Comparison of ENCODE assay signal across 20 cellular contexts in genomic region chr12:9773216-9773877, GRCh38. TPM values are rescaled to one million over a fixed set of nuclear protein-coding genes. Genes with fewer than 3 reads are reported as not detected.
A peak's percentile ranks its signal among the peaks of the same experiment; 100 is the strongest.
DNase-seq lines count a peak whose midpoint lies in the region; ATAC-seq, FAIRE-seq and TF ChIP-seq lines count a peak whose summit lies in the region.
"Had no signal": no experiment of that assay in that cellular context is flagged by ENCODE, and none has a peak within 500 bp of the region (broad histone marks: within the 10 kb centered on the region; RNA-seq: fewer than 3 reads in every experiment).

No MANE protein-coding gene starts in this region.

- WGBS in GM12878 (ENCODE audit: insufficient coverage, insufficient replicate concordance, low lambda C conversion rate, missing lambda C conversion rate), result 50% methylated on average over 2 of the region's 2 CpGs
- 51 to 59% methylated on average over 2 of the region's 2 CpGs for WGBS in transverse colon (ENCODE audit: low coverage in 1 of 2), 2 donors

- H3K9me3 ChIP-seq in GM12878 (replicated peaks; ENCODE audit: control insufficient read depth, insufficient read depth, low read length), result no peaks in the 10 kb centered on the region; the same call in 2 of the 3 replicates
- H3K9me3 ChIP-seq in transverse colon, result no peaks in the 10 kb centered on the region
- no peaks in the 10 kb centered on the region for H3K9me3 ChIP-seq in left lung
- H3K9me3 ChIP-seq: lower lobe of right lung had no signal

- RAD21 ChIA-PET in GM12878 (lab: Charles Lee; ENCODE audit: unreplicated experiment), result interaction anchor here (0.9 to 8.1 kb wide), 3 partner anchors 19 to 25 kb away, joined by 3 to 134 read pairs (median 5); partner anchors contain the start of gene CD69

- H2AFZ ChIP-seq in GM12878 (ENCODE audit: control insufficient read depth, low read depth, low read length), result no peak overlapping the region

- peak overlapping the region; percentile 88 for H3K27ac Mint-ChIP-seq in activated naive CD4-positive, alpha-beta T cell treated with anti-CD3 and anti-CD28 coated beads, Interleukin-2, amount 10 ng/mL, durations not matched to agents 7 days and 5 days
- H3K27ac Mint-ChIP-seq in T-cell, result peak overlapping the region; percentile 78 to 84
- H3K27ac Mint-ChIP-seq: brain had no signal

- H3K27ac ChIP-seq in GM12878 (ENCODE audit: control insufficient read depth, insufficient read depth) (no peak overlapping the region), transverse colon (no peak overlapping the region), left lung (no peak overlapping the region)
- H3K27ac ChIP-seq: HL-60, lower lobe of right lung, VCaP had no signal

- H3K9ac ChIP-seq in GM12878 (ENCODE audit: control insufficient read depth, insufficient read depth, low read length), result no peak overlapping the region

- H3K79me2 ChIP-seq in GM12878 (ENCODE audit: control insufficient read depth, insufficient read depth, low read length), result no peaks in the 10 kb centered on the region

- peaks cover 93% of the 10 kb centered on the region for H3K4me1 Mint-ChIP-seq in activated naive CD4-positive, alpha-beta T cell treated with anti-CD3 and anti-CD28 coated beads, Interleukin-2, amount 10 ng/mL, durations not matched to agents 7 days and 5 days
- H3K4me1 Mint-ChIP-seq in T-cell, result peaks cover 80 to 89% (median 82%) of the 10 kb centered on the region in 3 donors
- H3K4me1 Mint-ChIP-seq: brain had no signal

- peaks cover 1% of the 10 kb centered on the region for H3K9me3 Mint-ChIP-seq in activated naive CD4-positive, alpha-beta T cell treated with anti-CD3 and anti-CD28 coated beads, Interleukin-2, amount 10 ng/mL, durations not matched to agents 7 days and 5 days
- H3K9me3 Mint-ChIP-seq in T-cell, result no peaks in the 10 kb centered on the region
- H3K9me3 Mint-ChIP-seq: brain had no signal

- no peak overlapping the region for H3K4me2 ChIP-seq in GM12878 (ENCODE audit: control insufficient read depth, insufficient read depth)

- ATAC-seq in T-cell (replicated peaks in 1 of 4) (peak in 3 of 4 experiments; percentile 63 to 80 (median 66)), GM12878 (no peak), left lung (no peak), GM21515 (IDR thresholded peaks at IDR 0.05; ENCODE audit: unreplicated experiment) (no peak)
- ATAC-seq: lower lobe of right lung had no signal

- CTCF ChIA-PET in activated naive CD4-positive, alpha-beta T cell treated with anti-CD3 and anti-CD28 coated beads, Interleukin-2, amount 10 ng/mL, durations not matched to agents 7 days and 5 days (lab: Charles Lee), result interaction anchor here (0.7 to 4.0 kb wide), 3 partner anchors 25 to 1882 kb away, joined by 4 to 14 read pairs (median 4); partner anchors contain the start of gene CLEC7A
- CTCF ChIA-PET in T-cell (lab: Charles Lee) (interaction anchor here (0.5 to 2.8 kb wide), 15 partner anchors 8 to 1720 kb away, joined by 3 to 18 read pairs (median 4); partner anchors contain the start of genes CD69 (in 1 of the 2) and CLEC2B (in 1 of the 2)), GM12878 (lab: Yijun Ruan, JAX) (interaction anchor here (0.9 to 7.8 kb wide), 5 partner anchors 15 to 25 kb away, joined by 3 to 52 read pairs (median 4); no protein-coding TSS in a partner anchor)

- H3K4me1 ChIP-seq in GM12878 (ENCODE audit: control insufficient read depth, insufficient read depth, low read length) (peaks cover 7% of the 10 kb centered on the region; the same call in 1 of the 2 replicates), transverse colon (peaks cover 0 to 29% (median 9%) of the 10 kb centered on the region in 4 donors), left lung (no peaks in the 10 kb centered on the region)
- H3K4me1 ChIP-seq: lower lobe of right lung had no signal

- TF ChIP-seq EP300 in GM12878 (IDR thresholded peaks at IDR 0.05; ENCODE audit: borderline replicate concordance in 1 of 2, control insufficient read depth in 1 of 2, low read depth in 2 of 2, low read length in 2 of 2), result no peak
- no peak for TF ChIP-seq EP300 in transverse colon (IDR thresholded peaks at IDR 0.05; ENCODE audit: low read depth)

- BruUV-seq in GM12878 (replicated peaks; lab: Mats Ljungman, UMichigan), result no TSS peak

- POLR2A ChIA-PET in T-cell (lab: Charles Lee), result interaction anchor here (0.5 to 3.8 kb wide), 14 partner anchors 11 to 1746 kb away, joined by 3 to 53 read pairs (median 6); partner anchors contain the start of gene CD69 (in 1 of the 2)
- POLR2A ChIA-PET in GM12878 (lab: Charles Lee), result interaction anchor here (0.6 to 0.7 kb wide), 2 partner anchors 15 to 772 kb away, joined by 3 to 6 read pairs; no protein-coding TSS in a partner anchor

- DNase-seq in activated naive CD4-positive, alpha-beta T cell treated with anti-CD3 and anti-CD28 coated beads, Interleukin-2, amount 10 ng/mL, durations not matched to agents 7 days and 5 days, result no peak
- no peak for DNase-seq in activated naive CD4-positive, alpha-beta T cell treated with Interleukin-2 at 50 U/mL for 16 hours
- no peak for DNase-seq in T-cell
- DNase-seq in GM12878 (ENCODE audit: low read depth, low spot score), result no peak
- DNase-seq in transverse colon, result no peak
- DNase-seq in NCI-H1417 treated with DMSO at 0.1 percent for 48 hours (lab: John Stamatoyannopoulos, UW), result no peak
- DNase-seq in left lung, result no peak
- DNase-seq: cortex of kidney, IMR-90, lower lobe of right lung, NCI-H2029, NCI-H446 had no signal

- FAIRE-seq in GM12878 (lab: Jason Lieb, UNC), result no peak
- FAIRE-seq: endothelial cell of umbilical vein had no signal

- H3K36me3 ChIP-seq in GM12878 (ENCODE audit: control insufficient read depth in 2 of 2, insufficient read depth in 2 of 2, low read length in 1 of 2) (no peaks in the 10 kb centered on the region), transverse colon (no peaks in the 10 kb centered on the region), left lung (no peaks in the 10 kb centered on the region)
- H3K36me3 ChIP-seq: lower lobe of right lung had no signal

- peaks cover 9% of the 10 kb centered on the region for H3K36me3 Mint-ChIP-seq in activated naive CD4-positive, alpha-beta T cell treated with anti-CD3 and anti-CD28 coated beads, Interleukin-2, amount 10 ng/mL, durations not matched to agents 7 days and 5 days
- H3K36me3 Mint-ChIP-seq in T-cell, result no peaks in the 10 kb centered on the region
- H3K36me3 Mint-ChIP-seq: brain had no signal

- peak overlapping the region; percentile 59 for H3K4me3 Mint-ChIP-seq in activated naive CD4-positive, alpha-beta T cell treated with anti-CD3 and anti-CD28 coated beads, Interleukin-2, amount 10 ng/mL, durations not matched to agents 7 days and 5 days
- peak overlapping the region; percentile 5 to 61 (median 37) for H3K4me3 Mint-ChIP-seq in T-cell
- H3K4me3 Mint-ChIP-seq: brain had no signal

- H3K4me3 ChIP-seq in GM12878, result no peak overlapping the region
- H3K4me3 ChIP-seq in transverse colon, result no peak overlapping the region
- H3K4me3 ChIP-seq in left lung, result no peak overlapping the region
- H3K4me3 ChIP-seq: lower lobe of right lung had no signal

- H3K27me3 ChIP-seq in GM12878 (replicated peaks in 1 of 2; ENCODE audit: control insufficient read depth in 2 of 2, insufficient read depth in 2 of 2, low read length in 1 of 2) (no peaks in the 10 kb centered on the region), transverse colon (no peaks in the 10 kb centered on the region), left lung (no peaks in the 10 kb centered on the region)

- in situ Hi-C loops in GM12878 (cut with MboI) (no loop called here), transverse colon (cut with MboI; ENCODE audit: low pct_ligation_motif_present in 1 of 4, low pct_unique_long_range_greater_than_20kb in 1 of 4, low sequenced_read_pairs in 3 of 4) (no loop called here)

- SMC1A ChIA-PET in GM12878 (lab: Charles Lee; ENCODE audit: uncharacterized antibody, unreplicated experiment), result interaction anchor here (0.8 to 1.5 kb wide), 3 partner anchors 10 to 25 kb away, joined by 4 to 7 read pairs (median 5); no protein-coding TSS in a partner anchor

- no peak for TF ChIP-seq RAD21 in GM12878 (IDR thresholded peaks at IDR 0.05; ENCODE audit: insufficient read depth, low read depth, low read length)

- no peak for TF ChIP-seq POLR2A in GM12878 (IDR thresholded peaks at IDR 0.05; ENCODE audit: low read depth, low read length)
- peak; percentile 13 for TF ChIP-seq POLR2A in transverse colon (IDR thresholded peaks at IDR 0.05)

- no peak for TF ChIP-seq CTCF in GM12878 (IDR thresholded peaks at IDR 0.05 in 2 of 3, conservative IDR thresholded peaks at IDR 0.05 in 1 of 3; ENCODE audit: control insufficient read depth in 2 of 3, extremely low read depth in 1 of 3, insufficient read depth in 1 of 3, low read depth in 3 of 3, low read length in 3 of 3)
- TF ChIP-seq CTCF in transverse colon (IDR thresholded peaks at IDR 0.05), result no peak
- no peak for TF ChIP-seq CTCF in left lung (IDR thresholded peaks at IDR 0.05)

- H4K20me1 ChIP-seq in GM12878 (ENCODE audit: control insufficient read depth, insufficient read depth), result no peaks in the 10 kb centered on the region

- intact Hi-C loops in GM12878 (cut with micrococcal nuclease; ENCODE audit: unreplicated experiment), result no loop called here
- intact Hi-C loops in transverse colon (cut with DNase I; ENCODE audit: low total_unique reads), result no loop called here
- intact Hi-C loops in left lung (cut with DNase I), result no loop called here

- H3K27me3 Mint-ChIP-seq in activated naive CD4-positive, alpha-beta T cell treated with anti-CD3 and anti-CD28 coated beads, Interleukin-2, amount 10 ng/mL, durations not matched to agents 7 days and 5 days, result no peaks in the 10 kb centered on the region
- no peaks in the 10 kb centered on the region for H3K27me3 Mint-ChIP-seq in T-cell

RNA-seq across cellular contexts. Expression of gene CD69, which starts 12.6 kb away (rescaled TPM):
- total RNA-seq in T-cell, result 100 to 1,000 TPM in 2 of 5 donors, 10 to 100 TPM in 3; 36.7 to 746 (median 39.4) TPM
- total RNA-seq in GM12878 (2013; cell fraction: nucleolus; rRNA removed), result 224 and 241 TPM in 2 replicates
- total RNA-seq in GM12878 (2014; rRNA removed), result 15.0 and 23.3 TPM in 2 replicates
- 18.2 and 21.8 TPM in 2 replicates for total RNA-seq in GM12878 (2014; rRNA removed; fragmentation: Illumina TruSeq; extraction: Trizol)
- total RNA-seq in GM12878 (2021), result 10.8 and 12.4 TPM in 2 replicates
- polyA plus RNA-seq in GM12878 (2011; ENCODE audit: low read depth), result 20.1 TPM
- 156 and 338 TPM in 2 replicates for polyA plus RNA-seq in GM12878 (2011; rRNA removed)
- polyA plus RNA-seq in GM12878 (2011; cell fraction: cytosol; rRNA removed), result 40.2 and 51.7 TPM in 2 replicates
- polyA plus RNA-seq in GM12878 (2011; cell fraction: nucleus; rRNA removed), result 75.4 and 142 TPM in 2 replicates
- 23.3 and 64.7 TPM in 2 replicates for polyA plus RNA-seq in GM12878 (2012)
- polyA plus RNA-seq in GM12878 (2014; fragmentation: Illumina TruSeq; extraction: Trizol), result 10.3 and 22.3 TPM in 2 replicates
- 10 to 100 TPM; 32.9 to 55.7 TPM for polyA plus RNA-seq in GM12878 (2014; fragmentation: Nextera tagmentation; extraction: Ambion mirVana)
- 7.9 and 15.0 TPM in 2 replicates for polyA plus RNA-seq in GM12878 (2014; rRNA removed)
- 1 to 10 TPM; 7.3 to 8.0 TPM for polyA plus RNA-seq in GM12878 (2016; fragmentation: Nextera tagmentation; extraction: Ambion mirVana)
- 172 and 240 TPM in 2 replicates for polyA minus RNA-seq in GM12878 (2011; rRNA and poly(A)+ RNA removed)
- 37.4 and 42.2 TPM in 2 replicates for polyA minus RNA-seq in GM12878 (2011; cell fraction: cytosol; rRNA and poly(A)+ RNA removed)
- polyA minus RNA-seq in GM12878 (2011; cell fraction: nucleus; rRNA and poly(A)+ RNA removed), result 166 and 176 TPM in 2 replicates
- total RNA-seq in transverse colon, result 10 to 100 TPM in 1 of 4 donors, 1 to 10 TPM in 1, not detected in 2; 7.8 to 19.2 TPM
- total RNA-seq in left lung, result 1 to 10 TPM; 4.4 to 6.5 TPM
- total RNA-seq: IMR-90, osteoblast had no signal
- polyA plus RNA-seq: IMR-90 had no signal

RNA-seq across cellular contexts. Expression of gene CLECL1, which starts 40.5 kb away (rescaled TPM):
- total RNA-seq in T-cell (1 to 10 TPM; 1.1 to 4.4 (median 2.9) TPM), GM12878 (2014; rRNA removed) (25.0 and 25.9 TPM in 2 replicates), GM12878 (2014; rRNA removed; fragmentation: Illumina TruSeq; extraction: Trizol) (43.7 and 44.2 TPM in 2 replicates), GM12878 (2021) (29.0 and 33.6 TPM in 2 replicates), transverse colon (1 to 10 TPM in 1 of 4 donors, not detected in 3; 2.7 TPM), left lung (not detected)
- total RNA-seq in GM12878 (2013; cell fraction: nucleolus; rRNA removed), result 0.92 and 0.98 TPM in 2 replicates
- polyA plus RNA-seq in GM12878 (2011; ENCODE audit: low read depth), result 95.5 TPM
- polyA plus RNA-seq in GM12878 (2011; rRNA removed) (4.6 and 7.9 TPM in 2 replicates), GM12878 (2014; fragmentation: Illumina TruSeq; extraction: Trizol) (48.6 and 53.9 TPM in 2 replicates), GM12878 (2014; fragmentation: Nextera tagmentation; extraction: Ambion mirVana) (10 to 100 TPM; 53.3 to 56.5 TPM), GM12878 (2014; rRNA removed) (35.7 and 37.8 TPM in 2 replicates), GM12878 (2016; fragmentation: Nextera tagmentation; extraction: Ambion mirVana) (10 to 100 TPM; 50.9 to 52.9 TPM)
- 1.9 and 2.1 TPM in 2 replicates for polyA plus RNA-seq in GM12878 (2011; cell fraction: cytosol; rRNA removed)
- 1.6 and 3.5 TPM in 2 replicates for polyA plus RNA-seq in GM12878 (2011; cell fraction: nucleus; rRNA removed)
- 87.0 and 87.9 TPM in 2 replicates for polyA plus RNA-seq in GM12878 (2012)
- 0.88 and 2.4 TPM in 2 replicates for polyA minus RNA-seq in GM12878 (2011; rRNA and poly(A)+ RNA removed)
- 2.4 TPM in 1 of 2 replicates, not detected in the other for polyA minus RNA-seq in GM12878 (2011; cell fraction: cytosol; rRNA and poly(A)+ RNA removed)
- 1.8 and 3.0 TPM in 2 replicates for polyA minus RNA-seq in GM12878 (2011; cell fraction: nucleus; rRNA and poly(A)+ RNA removed)
- total RNA-seq: Daoy, endothelial cell of umbilical vein, IMR-90, osteoblast, temporal lobe had no signal
- polyA plus RNA-seq: endothelial cell of umbilical vein, IMR-90 had no signal

RNA-seq across cellular contexts. Expression of gene KLRF1, which starts 53.9 kb away (rescaled TPM):
- total RNA-seq in T-cell, result 10 to 100 TPM in 1 of 5 donors, 1 to 10 TPM in 1, under 1 TPM in 3; 0.35 to 24.8 (median 0.95) TPM
- not detected in 2 replicates for total RNA-seq in GM12878 (2013; cell fraction: nucleolus; rRNA removed)
- not detected in 2 replicates for total RNA-seq in GM12878 (2014; rRNA removed)
- total RNA-seq in GM12878 (2014; rRNA removed; fragmentation: Illumina TruSeq; extraction: Trizol), result 0.18 TPM in 1 of 2 replicates, not detected in the other
- total RNA-seq in GM12878 (2021), result not detected in 2 replicates
- not detected for polyA plus RNA-seq in GM12878 (2011; ENCODE audit: low read depth)
- polyA plus RNA-seq in GM12878 (2011; rRNA removed), result 2.0 and 4.9 TPM in 2 replicates
- 0.51 and 0.59 TPM in 2 replicates for polyA plus RNA-seq in GM12878 (2011; cell fraction: cytosol; rRNA removed)
- polyA plus RNA-seq in GM12878 (2011; cell fraction: nucleus; rRNA removed), result 1.5 and 2.0 TPM in 2 replicates
- 0.25 TPM in 1 of 2 replicates, not detected in the other for polyA plus RNA-seq in GM12878 (2012)
- polyA plus RNA-seq in GM12878 (2014; fragmentation: Illumina TruSeq; extraction: Trizol), result 0.13 TPM in 1 of 2 replicates, not detected in the other
- under 1 TPM in 1 of 2 experiments, not detected in 1; 0.18 TPM for polyA plus RNA-seq in GM12878 (2014; fragmentation: Nextera tagmentation; extraction: Ambion mirVana)
- polyA plus RNA-seq in GM12878 (2014; rRNA removed), result 0.27 TPM in 1 of 2 replicates, not detected in the other
- not detected for polyA plus RNA-seq in GM12878 (2016; fragmentation: Nextera tagmentation; extraction: Ambion mirVana)
- 0.88 TPM in 1 of 2 replicates, not detected in the other for polyA minus RNA-seq in GM12878 (2011; rRNA and poly(A)+ RNA removed)
- not detected in 2 replicates for polyA minus RNA-seq in GM12878 (2011; cell fraction: cytosol; rRNA and poly(A)+ RNA removed)
- 0.36 TPM in 1 of 2 replicates, not detected in the other for polyA minus RNA-seq in GM12878 (2011; cell fraction: nucleus; rRNA and poly(A)+ RNA removed)
- not detected for total RNA-seq in transverse colon
- total RNA-seq in left lung, result 1 to 10 TPM; 1.5 to 2.2 TPM
- total RNA-seq: Daoy, endothelial cell of umbilical vein, IMR-90, osteoblast, temporal lobe had no signal
- polyA plus RNA-seq: endothelial cell of umbilical vein, IMR-90 had no signal

Comparison
In these comparisons a context has a peak if more than half of its experiments do, and no peak if none do; other contexts are left out.
1. ATAC-seq: peak in T-cell (3 of 4); none in GM12878 (single experiment), left lung (single experiment) and GM21515 (single experiment).